In the genomic region with DNA sequence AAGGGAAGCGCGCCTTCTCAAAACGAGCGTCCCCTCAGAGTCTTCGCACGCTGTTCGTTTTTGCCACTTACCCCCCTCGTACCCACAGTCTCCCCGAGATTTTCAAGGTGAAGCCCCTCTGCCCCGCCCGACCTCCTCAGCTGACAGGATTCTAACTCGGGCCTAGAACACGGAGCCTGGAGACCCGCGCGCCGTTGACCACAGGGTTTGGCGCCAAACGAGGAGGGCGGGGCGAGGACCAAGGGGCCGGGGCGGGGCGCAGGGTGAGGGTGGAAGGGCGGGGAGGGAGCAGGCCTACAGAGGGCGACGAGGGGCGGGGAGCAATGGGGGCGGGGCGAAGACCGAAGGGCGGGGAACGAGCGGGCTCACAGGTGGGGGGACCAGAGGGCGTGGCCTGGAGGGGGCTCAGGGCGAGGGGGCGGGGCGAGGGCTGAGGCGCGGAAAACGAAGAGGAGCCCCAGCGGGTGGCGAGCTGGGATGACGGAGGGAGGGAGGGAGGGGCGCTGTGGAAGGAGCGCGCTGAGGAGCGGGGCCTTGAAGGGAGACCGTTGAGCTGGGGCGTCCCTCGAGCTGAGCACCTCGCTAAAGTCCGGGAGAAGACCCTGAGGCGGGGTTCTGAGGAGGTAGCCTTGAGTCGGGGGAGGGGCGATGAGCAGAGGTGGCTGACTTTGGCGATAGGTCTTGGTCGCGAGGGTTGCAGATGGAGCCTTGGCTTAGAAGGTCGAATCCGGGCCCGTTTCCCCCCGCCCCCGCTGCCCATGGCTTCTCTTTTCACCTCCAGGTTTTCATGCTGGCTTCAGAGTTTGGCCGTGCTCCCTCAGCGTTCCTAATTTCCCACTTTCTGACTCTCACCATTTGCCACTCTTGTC, we compare ENCODE assay signal across 8 cellular contexts. TPM values are rescaled to one million over a fixed set of nuclear protein-coding genes. Genes with fewer than 3 reads are reported as not detected.
DNase-seq lines count a peak whose midpoint lies in the region; ATAC-seq, FAIRE-seq and TF ChIP-seq lines count a peak whose summit lies in the region.

A gene with protein sequence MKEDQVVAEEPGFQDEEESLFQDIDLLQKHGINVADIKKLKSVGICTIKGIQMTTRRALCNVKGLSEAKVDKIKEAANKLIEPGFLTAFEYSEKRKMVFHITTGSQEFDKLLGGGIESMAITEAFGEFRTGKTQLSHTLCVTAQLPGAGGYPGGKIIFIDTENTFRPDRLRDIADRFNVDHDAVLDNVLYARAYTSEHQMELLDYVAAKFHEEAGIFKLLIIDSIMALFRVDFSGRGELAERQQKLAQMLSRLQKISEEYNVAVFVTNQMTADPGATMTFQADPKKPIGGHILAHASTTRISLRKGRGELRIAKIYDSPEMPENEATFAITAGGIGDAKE (minus strand): TSS at position 212 of the 869 bp plus-strand sequence. CDS start 1,927 bp downstream, outside the sequence.

- FAIRE-seq in A549 (lab: Jason Lieb, UNC): no peak

- peak; percentile 87 to 93 for ATAC-seq in A549
- ATAC-seq in GM18907 (IDR thresholded peaks at IDR 0.05; ENCODE audit: unreplicated experiment): peak; percentile 51
- ATAC-seq in Panc1: peak; percentile 92

- in situ Hi-C loops in Panc1 (cut with HindIII; ENCODE audit: low pct_unique_long_range_greater_than_20kb, low sequenced_read_pairs): no loop called here

- H3K27ac ChIP-seq in A549: peak within 1 kb of the TSS; percentile 73 to 93
- H3K27ac ChIP-seq in Panc1 (ENCODE audit: low read length): peak within 1 kb of the TSS; percentile 81
- peak within 1 kb of the TSS; percentile 81 to 88 (median 86) for H3K27ac ChIP-seq in esophagus muscularis mucosa (replicated peaks in 1 of 4)
- H3K27ac ChIP-seq in muscle layer of colon (ENCODE audit: low read depth, low read length): peak within 1 kb of the TSS; percentile 76

- H3K27me3 ChIP-seq in Panc1 (ENCODE audit: control insufficient read depth, insufficient read depth, low read length) (no peaks in the 10 kb centered on the region), esophagus muscularis mucosa (no peaks in the 10 kb centered on the region), muscle layer of colon (ENCODE audit: control insufficient read depth in 1 of 2, insufficient read depth in 2 of 2, low read length in 2 of 2) (no peaks in the 10 kb centered on the region)

- CTCF ChIA-PET in A549 (lab: Yijun Ruan, JAX) (interaction anchor here (1.0 to 4.8 kb wide), 3 partner anchors 10 to 517 kb away, joined by 3 to 43 read pairs (median 5); no protein-coding TSS in a partner anchor), Panc1 (lab: Charles Lee) (interaction anchor here (0.6 kb wide), 1 partner anchor 26 kb away, joined by 3 read pairs; no protein-coding TSS in a partner anchor)

- H3K9me3 ChIP-seq in A549 (no peaks in the 10 kb centered on the region), Panc1 (ENCODE audit: control insufficient read depth, insufficient read depth, low read depth, low read length) (no peaks in the 10 kb centered on the region), esophagus muscularis mucosa (no peaks in the 10 kb centered on the region), muscle layer of colon (ENCODE audit: low read length) (no peaks in the 10 kb centered on the region)

- intact Hi-C loops in Panc1 (cut with micrococcal nuclease; ENCODE audit: unreplicated experiment) (loop anchor here (10.0 kb wide), 1 partner anchor 175 kb away; no protein-coding TSS in a partner anchor), esophagus muscularis mucosa (cut with DNase I) (loop anchor here (2.0 to 5.0 kb wide), 3 partner anchors 65 to 513 kb away; partner anchors contain the start of gene PICK1)

- DNase-seq in A549 (ENCODE audit: low read depth in 1 of 2, low spot score in 1 of 2) (peak; percentile 60 to 91), HuH-7 (ENCODE audit: low spot score) (peak; percentile 89), Panc1 (ENCODE audit: low read depth, low spot score) (no peak), esophagus muscularis mucosa (ENCODE audit: extremely low spot score) (peak; percentile 98)
- DNase-seq in activated T-cell treated with anti-CD3 and anti-CD28 coated beads, Interleukin-2, amount 50 U/mL, for 48 hours: peak; percentile 98
- peak; percentile 99 for DNase-seq in stimulated activated CD8-positive, alpha-beta memory T cell treated with anti-CD3 and anti-CD28 coated beads, Interleukin-4, amount 100 ng/mL, for 48 hours

- peak within 1 kb of the TSS; percentile 86 for H3K4me2 ChIP-seq in A549

- 1% methylated on average over 33 of the region's 66 CpGs for WGBS in A549 (ENCODE audit: missing lambda C conversion rate)
- under 1% methylated on average over 39 of the region's 66 CpGs for WGBS in esophagus muscularis mucosa

- TF ChIP-seq EP300 in A549 (IDR thresholded peaks at IDR 0.05) (no peak), esophagus muscularis mucosa (IDR thresholded peaks at IDR 0.05) (no peak)

- TF ChIP-seq POLR2A in A549 (IDR thresholded peaks at IDR 0.05; ENCODE audit: low read length) (0 out of 2 replicates have a peak, but pooled peaks have one; percentile 26), esophagus muscularis mucosa (IDR thresholded peaks at IDR 0.05; ENCODE audit: low read depth) (no peak)

- no peak for TF ChIP-seq CTCF in A549 (IDR thresholded peaks at IDR 0.05)
- no peak for TF ChIP-seq CTCF in Panc1 (IDR thresholded peaks at IDR 0.05)
- no peak for TF ChIP-seq CTCF in esophagus muscularis mucosa (IDR thresholded peaks at IDR 0.05)

- peak within 1 kb of the TSS; percentile 40 for H3K9ac ChIP-seq in muscle layer of colon (ENCODE audit: low read length)

- no TSS peak for BruUV-seq in Panc1 (replicated peaks; lab: Mats Ljungman, UMichigan)

- no peak for TF ChIP-seq RAD21 in A549 (conservative IDR thresholded peaks at IDR 0.05 in 1 of 2, IDR thresholded peaks at IDR 0.05 in 1 of 2)

- H3K4me1 ChIP-seq in A549 (peaks cover 7% of the 10 kb centered on the region; the same call in 2 of the 3 replicates), Panc1 (ENCODE audit: control insufficient read depth, insufficient read depth, low read length) (peaks cover 3% of the 10 kb centered on the region; the same call in 1 of the 2 replicates), esophagus muscularis mucosa (peaks cover 10 to 28% (median 20%) of the 10 kb centered on the region in 4 donors), muscle layer of colon (ENCODE audit: insufficient read depth, low read length) (peaks cover 7% of the 10 kb centered on the region)

- POLR2A ChIA-PET in A549 (lab: Yijun Ruan, JAX) (interaction anchor here (0.6 kb wide), 1 partner anchor 33 kb away, joined by 3 read pairs; no protein-coding TSS in a partner anchor), Panc1 (lab: Charles Lee) (no interaction called here)

- H3K36me3 ChIP-seq in Panc1 (ENCODE audit: control insufficient read depth, insufficient read depth, low read length) (no peaks in the 10 kb centered on the region), esophagus muscularis mucosa (no peaks in the 10 kb centered on the region), muscle layer of colon (ENCODE audit: insufficient read depth, low read length) (no peaks in the 10 kb centered on the region)

- peak within 1 kb of the TSS; percentile 65 for H3K4me3 ChIP-seq in A549
- peak within 1 kb of the TSS; percentile 60 to 83 for H3K4me3 ChIP-seq in Panc1 (ENCODE audit: low read depth in 2 of 2, low read length in 2 of 2)
- H3K4me3 ChIP-seq in esophagus muscularis mucosa: peak within 1 kb of the TSS; percentile 65 to 82 (median 70)
- peak within 1 kb of the TSS; percentile 71 to 72 for H3K4me3 ChIP-seq in muscle layer of colon (ENCODE audit: low read depth in 1 of 2, low read length in 2 of 2)

TF ChIP-seq in A549, 52 proteins besides CTCF, POLR2A, EP300 and RAD21:
- TF ChIP-seq, protein P1, sequence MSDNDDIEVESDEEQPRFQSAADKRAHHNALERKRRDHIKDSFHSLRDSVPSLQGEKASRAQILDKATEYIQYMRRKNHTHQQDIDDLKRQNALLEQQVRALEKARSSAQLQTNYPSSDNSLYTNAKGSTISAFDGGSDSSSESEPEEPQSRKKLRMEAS (IDR thresholded peaks at IDR 0.05): 0 out of 2 replicates have a peak, but pooled peaks have one; percentile 41
- TF ChIP-seq E2F6 (IDR thresholded peaks at IDR 0.05; ENCODE audit: borderline replicate concordance, low read depth): peak; percentile 76
- peak in 1 of 2 experiments; percentile 34; a peak in 1 of 5 replicates for TF ChIP-seq JUN (IDR thresholded peaks at IDR 0.05)
- TF ChIP-seq FOXS1 (CRISPR knock-in tag; IDR thresholded peaks at IDR 0.05): no peak

RNA-seq across cellular contexts. Expression of the gene that starts here (rescaled TPM):
- polyA plus RNA-seq in A549 (2011; rRNA removed) (3.4 and 5.7 TPM in 2 replicates), A549 (2017; fragmentation: RNase III; extraction: RNeasy Plus Mini Kit Qiagen cat#74134 plus additional on column Dnase treatment) (6.1 to 6.9 TPM (median 6.4 TPM) in 3 replicates)
- polyA plus RNA-seq in A549 (2012; cell fraction: cytosol; rRNA removed): 4.4 and 8.8 TPM in 2 replicates
- 0.36 and 14.4 TPM in 2 replicates for polyA plus RNA-seq in A549 (2012; cell fraction: nucleus; rRNA removed)
- polyA minus RNA-seq in A549 (2011; rRNA and poly(A)+ RNA removed): 2.5 and 2.6 TPM in 2 replicates
- total RNA-seq in Panc1 (2021; ENCODE audit: unreplicated experiment) (3.2 TPM), esophagus muscularis mucosa (1 to 10 TPM; 1.3 to 6.5 (median 1.6) TPM)
- polyA plus RNA-seq in Panc1 (2012; ENCODE audit: insufficient read length): 0.65 TPM
